Comparison of ENCODE assay signal across 9 cellular contexts in the genomic region with DNA sequence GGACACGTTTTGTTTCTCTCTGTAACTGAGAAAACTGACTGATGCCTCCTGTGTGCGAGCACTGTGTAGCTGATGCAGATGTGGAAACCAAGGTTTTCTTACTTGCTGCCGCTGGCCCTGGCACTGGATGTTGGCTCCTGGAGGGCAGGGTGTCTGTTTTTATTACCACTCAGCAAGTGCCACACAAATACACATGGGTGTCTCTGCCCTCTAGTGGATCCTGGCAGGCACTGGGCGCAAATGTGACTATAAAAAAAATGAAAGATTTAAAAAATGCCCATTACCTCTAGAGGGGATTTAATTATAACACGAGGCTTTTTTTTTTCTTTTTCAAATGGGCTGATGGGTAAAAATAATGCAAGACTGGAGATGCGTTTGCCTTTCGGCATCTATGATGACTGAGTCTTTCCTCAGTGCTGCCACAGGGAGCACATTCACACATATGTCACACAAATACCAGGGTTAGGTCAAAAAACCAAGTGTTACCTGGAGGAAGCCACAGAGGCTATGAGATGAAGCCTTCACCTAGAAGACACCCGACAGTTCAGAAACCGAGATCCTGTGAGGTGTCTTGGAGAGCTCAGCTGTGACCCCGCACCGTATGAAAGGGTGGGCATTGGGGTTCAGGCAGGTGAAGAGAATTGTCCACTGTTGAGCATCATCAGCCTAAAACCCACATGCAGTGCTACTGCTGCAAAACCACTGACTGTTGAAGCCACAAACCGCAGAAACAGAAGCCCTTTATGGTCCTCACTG. TPM values are rescaled to one million over a fixed set of nuclear protein-coding genes. Genes with fewer than 3 reads are reported as not detected.
DNase-seq lines count a peak whose midpoint lies in the region; ATAC-seq, FAIRE-seq and TF ChIP-seq lines count a peak whose summit lies in the region.
"Had no signal": no experiment of that assay in that cellular context is flagged by ENCODE, and none has a peak within 500 bp of the region (broad histone marks: within the 10 kb centered on the region; RNA-seq: fewer than 3 reads in every experiment).

No MANE protein-coding gene starts in this region.

- no peak for FAIRE-seq in kidney (lab: Jason Lieb, UNC)

- peak; percentile 35 for TF ChIP-seq CTCF in kidney (IDR thresholded peaks at IDR 0.05; ENCODE audit: borderline replicate concordance, extremely low read depth, insufficient read depth)

- H3K4me1 ChIP-seq in kidney (ENCODE audit: control insufficient read depth in 1 of 2, insufficient read depth in 1 of 2, low read depth in 1 of 2, low read length in 2 of 2) = no peaks in the 10 kb centered on the region

- intact Hi-C loops in kidney (cut with DNase I) (no loop called here), sciatic nerve (cut with DNase I) (no loop called here)

- H3K9me3 ChIP-seq in kidney (ENCODE audit: control insufficient read depth in 1 of 2, low read length in 2 of 2) = no peaks in the 10 kb centered on the region

- no peak for ATAC-seq in sciatic nerve

- H3K36me3 ChIP-seq in kidney (ENCODE audit: control insufficient read depth in 1 of 2, insufficient read depth in 2 of 2, low read length in 2 of 2) = no peaks in the 10 kb centered on the region

- no peak overlapping the region for H3K27ac ChIP-seq in kidney (ENCODE audit: low read depth in 2 of 2, low read length in 2 of 2)

- H3K9ac ChIP-seq in kidney (ENCODE audit: low read length in 2 of 2) = no peak overlapping the region

- DNase-seq in DMS114 treated with DMSO at 0.1 percent for 48 hours (lab: John Stamatoyannopoulos, UW; ENCODE audit: unreplicated experiment) (peak; percentile 18), SHP77 (lab: John Stamatoyannopoulos, UW) (peak; percentile 76 to 88), amniotic stem cell (lab: John Stamatoyannopoulos, UW) (peak; percentile 28), kidney (no peak), sciatic nerve (ENCODE audit: low spot score) (no peak), ureter (ENCODE audit: low spot score) (no peak)
- peak; percentile 60 for DNase-seq in Jurkat, Clone E6-1 (ENCODE audit: low read depth, low spot score)
- peak; percentile 29 for DNase-seq in stimulated activated naive CD4-positive, alpha-beta T cell treated with Interleukin-2 at 50 U/mL for 16 hours (lab: John Stamatoyannopoulos, UW)
- DNase-seq: activated B cell treated with CpG ODN at 0.5 μM for 24 hours had no signal

- H3K4me3 ChIP-seq in Jurkat, Clone E6-1 (ENCODE audit: low read length) = no peak overlapping the region
- no peak overlapping the region for H3K4me3 ChIP-seq in kidney (ENCODE audit: low read length in 2 of 2)

RNA-seq across cellular contexts. Expression of gene CHAMP1, which starts 25.7 kb away (rescaled TPM):
- polyA plus RNA-seq in Jurkat, Clone E6-1 (2012; ENCODE audit: insufficient read depth, insufficient read length) = 15.0 TPM
- total RNA-seq in kidney (23.3 TPM), sciatic nerve (19.2 TPM), ureter (23.0 TPM)
- polyA plus RNA-seq in kidney (ENCODE audit: insufficient read depth, low read depth, low replicate concordance) = 5.8 TPM

RNA-seq across cellular contexts. Expression of gene UPF3A, which starts 58.6 kb away (rescaled TPM):
- polyA plus RNA-seq in Jurkat, Clone E6-1 (2012; ENCODE audit: insufficient read depth, insufficient read length) = 50.3 TPM
- 41.7 TPM for total RNA-seq in kidney
- 34.5 TPM for polyA plus RNA-seq in kidney (ENCODE audit: insufficient read depth, low read depth, low replicate concordance)
- 60.4 TPM for total RNA-seq in sciatic nerve
- 59.1 TPM for total RNA-seq in ureter

Comparison
In these comparisons a context has a peak if more than half of its experiments do, and no peak if none do; other contexts are left out.
1. DNase-seq: peak in DMS114 treated with DMSO at 0.1 percent for 48 hours (single experiment), Jurkat, Clone E6-1 (single experiment), SHP77 (2 of 2), amniotic stem cell (single experiment) and stimulated activated naive CD4-positive, alpha-beta T cell treated with Interleukin-2 at 50 U/mL for 16 hours (single experiment); none in kidney (single experiment), sciatic nerve (single experiment) and ureter (single experiment).